Comparison of ENCODE assay signal across 24 cellular contexts in the genomic region with DNA sequence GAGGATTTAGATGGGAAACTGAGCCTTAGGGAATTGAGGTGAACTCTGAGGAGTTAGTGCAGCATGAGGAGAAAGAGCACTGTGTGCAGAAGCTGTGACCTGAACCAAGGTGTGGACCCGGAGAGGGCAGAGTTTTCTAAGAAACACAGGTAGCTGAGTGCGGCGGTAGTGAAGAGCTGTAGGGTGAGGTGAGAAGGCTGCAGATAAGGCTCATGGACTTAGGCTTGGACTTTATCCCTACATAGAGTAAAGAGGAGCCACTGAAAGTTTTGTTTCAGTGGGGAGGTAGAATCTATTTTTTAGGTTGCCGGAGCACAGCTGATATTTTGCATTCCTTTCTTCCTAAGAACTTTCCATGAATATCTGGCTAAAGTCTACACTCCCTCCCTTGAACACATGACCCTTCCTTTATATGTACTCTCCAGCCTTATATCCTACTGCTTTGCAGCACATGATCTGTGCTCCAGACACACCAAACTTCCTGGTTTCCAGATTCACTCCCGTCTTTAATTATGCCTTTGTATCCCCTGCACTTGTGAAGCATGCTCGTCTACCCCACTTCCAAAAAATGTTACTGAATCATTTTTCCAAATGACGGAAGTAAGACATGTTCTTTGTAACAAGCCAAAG.
"Had no signal": no experiment of that assay in that cellular context is flagged by ENCODE, and none has a peak within 500 bp of the region (broad histone marks: within the 10 kb centered on the region; RNA-seq: fewer than 3 reads in every experiment).

No MANE protein-coding gene starts in this region.

- H3K9me3 ChIP-seq: esophagus squamous epithelium, neutrophil, ovary, psoas muscle, tibial nerve had no signal

- H3K27ac ChIP-seq: esophagus squamous epithelium, neutrophil, ovary, psoas muscle, tibial nerve had no signal

- H3K4me3 ChIP-seq: esophagus squamous epithelium, lung, ovary, psoas muscle, tibial nerve had no signal

- H3K27me3 ChIP-seq: esophagus squamous epithelium, neutrophil, ovary, tibial nerve had no signal

- H3K36me3 ChIP-seq: esophagus squamous epithelium, neutrophil, ovary had no signal

- DNase-seq: activated CD4-positive, alpha-beta memory T cell treated with anti-CD3 and anti-CD28 coated beads, Interleukin-2, amount 10 ng/mL, durations not matched to agents 7 days and 5 days; activated CD4-positive, alpha-beta T cell treated with anti-CD3 and anti-CD28 coated beads for 1 hour; activated CD4-positive, alpha-beta T cell treated with anti-CD3 and anti-CD28 coated beads, Interleukin-2, amount 10 ng/mL, durations not matched to agents 7 days and 5 days; activated gamma-delta T cell treated with Interleukin-2 at 50 U/mL for 16 hours; activated naive CD4-positive, alpha-beta T cell treated with anti-CD3 and anti-CD28 coated beads, Interleukin-2, amount 50 U/mL, for 16 hours; activated T-cell treated with anti-CD3 and anti-CD28 coated beads, Interleukin-2, amount 50 U/mL, for 4 hours; amniotic stem cell; caudate nucleus; esophagus squamous epithelium; foreskin melanocyte; left cardiac atrium; mesendoderm; naive B cell; nephron progenitor cell; ovary; psoas muscle; stimulated activated CD4-positive, alpha-beta T cell treated with anti-CD3 and anti-CD28 coated beads, Interleukin-15, amount 100 ng/mL, for 24 hours; stimulated activated CD4-positive, alpha-beta T cell treated with anti-CD3 and anti-CD28 coated beads, Interleukin-2, amount 100 ng/mL, for 24 hours; stimulated activated naive CD4-positive, alpha-beta T cell had no signal

- H3K4me1 ChIP-seq: esophagus squamous epithelium, psoas muscle, tibial nerve had no signal

- ATAC-seq: activated T-helper 17 cell treated with anti-CD3 and anti-CD28 coated beads, Interleukin-2, amount 50 U/mL, for 72 hours; psoas muscle; WTC11 had no signal
